Comparison of ENCODE assay signal across 26 cellular contexts in genomic region chr12:65460076-65460475, GRCh38.
"Had no signal": no experiment of that assay in that cellular context is flagged by ENCODE, and none has a peak within 500 bp of the region (broad histone marks: within the 10 kb centered on the region; RNA-seq: fewer than 3 reads in every experiment).

No MANE protein-coding gene starts in this region.

- FAIRE-seq: endothelial cell of umbilical vein had no signal

- ATAC-seq: activated CD8-positive, alpha-beta memory T cell treated with anti-CD3 and anti-CD28 coated beads, Interleukin-2, amount 10 ng/mL, durations not matched to agents 7 days and 5 days; activated CD8-positive, alpha-beta T cell treated with anti-CD3 and anti-CD28 coated beads, Interleukin-2, amount 10 ng/mL, durations not matched to agents 7 days and 5 days; activated naive CD4-positive, alpha-beta T cell treated with anti-CD3 and anti-CD28 coated beads, Interleukin-2, amount 50 U/mL, for 72 hours; heart left ventricle; left cardiac atrium; natural killer cell; sciatic nerve; stimulated activated memory B cell treated with anti-CD40 and anti-IgM and Interleukin-4, amounts not matched to agents 10 μg/mL and 1 μg/mL and 100 μg/mL, for 72 hours; T-helper 17 cell; upper lobe of right lung had no signal

- H3K4me3 ChIP-seq: breast epithelium, heart left ventricle, smooth muscle cell, stomach, thyroid gland, upper lobe of right lung had no signal

- H3K4me2 ChIP-seq: smooth muscle cell had no signal

- H3K4me3 Mint-ChIP-seq: activated B cell treated with CpG ODN at 0.5 μM for 24 hours; activated CD8-positive, alpha-beta memory T cell treated with anti-CD3 and anti-CD28 coated beads, Interleukin-2, amount 10 ng/mL, durations not matched to agents 7 days and 5 days; activated CD8-positive, alpha-beta T cell treated with anti-CD3 and anti-CD28 coated beads, Interleukin-2, amount 10 ng/mL, durations not matched to agents 7 days and 5 days; natural killer cell; stimulated activated memory B cell treated with anti-CD40 and anti-IgM and Interleukin-4, amounts not matched to agents 10 μg/mL and 1 μg/mL and 100 μg/mL, for 72 hours; T-helper 17 cell had no signal

- H3K27ac Mint-ChIP-seq: activated B cell treated with CpG ODN at 0.5 μM for 24 hours; activated CD8-positive, alpha-beta memory T cell treated with anti-CD3 and anti-CD28 coated beads, Interleukin-2, amount 10 ng/mL, durations not matched to agents 7 days and 5 days; activated CD8-positive, alpha-beta T cell treated with anti-CD3 and anti-CD28 coated beads, Interleukin-2, amount 10 ng/mL, durations not matched to agents 7 days and 5 days; activated naive CD4-positive, alpha-beta T cell treated with anti-CD3 and anti-CD28 coated beads, Interleukin-2, amount 50 U/mL, for 72 hours; activated T-helper 2 cell treated with anti-CD3 and anti-CD28 coated beads, Interferon-gamma antibody, Interleukin-2, Interleukin-4, amounts not matched to agents 10 μg/mL and 5 μg/mL and 100 μg/mL, durations not matched to agents 14 hours and 24 hours and 36 hours; natural killer cell; stimulated activated memory B cell treated with anti-CD40 and anti-IgM and Interleukin-4, amounts not matched to agents 10 μg/mL and 1 μg/mL and 100 μg/mL, for 72 hours; T-helper 17 cell had no signal

- H3K4me1 ChIP-seq: breast epithelium, heart left ventricle, stomach, thyroid gland, upper lobe of right lung had no signal

- H3K4me1 Mint-ChIP-seq: activated B cell treated with CpG ODN at 0.5 μM for 24 hours; activated CD8-positive, alpha-beta memory T cell treated with anti-CD3 and anti-CD28 coated beads, Interleukin-2, amount 10 ng/mL, durations not matched to agents 7 days and 5 days; natural killer cell; stimulated activated memory B cell treated with anti-CD40 and anti-IgM and Interleukin-4, amounts not matched to agents 10 μg/mL and 1 μg/mL and 100 μg/mL, for 72 hours; T-helper 17 cell had no signal

- DNase-seq: activated B cell treated with CpG ODN at 0.5 μM for 24 hours; activated CD4-positive, alpha-beta T cell treated with anti-CD3 and anti-CD28 coated beads, Interleukin-2, amount 50 U/mL, for 1 hour; activated CD8-positive, alpha-beta memory T cell treated with anti-CD3 and anti-CD28 coated beads, Interleukin-2, amount 10 ng/mL, durations not matched to agents 7 days and 5 days; activated CD8-positive, alpha-beta T cell treated with anti-CD3 and anti-CD28 coated beads, Interleukin-2, amount 10 ng/mL, durations not matched to agents 7 days and 5 days; activated naive CD4-positive, alpha-beta T cell; activated T-cell treated with anti-CD3 and anti-CD28 coated beads, Interleukin-2, amount 50 U/mL, for 48 hours; central memory CD4-positive, alpha-beta T cell; islet precursor cell; left cardiac atrium; natural killer cell; posterior cingulate gyrus; stimulated activated CD4-positive, alpha-beta T cell treated with anti-CD3 and anti-CD28 coated beads, Interleukin-1b, Interleukin-23, amount 100 ng/mL, for 48 hours; stimulated activated CD4-positive, alpha-beta T cell treated with anti-CD3 and anti-CD28 coated beads, Interleukin-4, amount 100 ng/mL, for 4 hours; stimulated activated CD8-positive, alpha-beta memory T cell treated with anti-CD3 and anti-CD28 coated beads, Interleukin-4, amount 100 ng/mL, for 48 hours; stomach; T-helper 17 cell; thyroid gland; upper lobe of right lung had no signal

- H3K27ac ChIP-seq: breast epithelium, heart left ventricle, stomach, thyroid gland, upper lobe of right lung had no signal

- H3K36me3 Mint-ChIP-seq: activated CD8-positive, alpha-beta memory T cell treated with anti-CD3 and anti-CD28 coated beads, Interleukin-2, amount 10 ng/mL, durations not matched to agents 7 days and 5 days; activated naive CD4-positive, alpha-beta T cell treated with anti-CD3 and anti-CD28 coated beads, Interleukin-2, amount 50 U/mL, for 72 hours; natural killer cell; stimulated activated memory B cell treated with anti-CD40 and anti-IgM and Interleukin-4, amounts not matched to agents 10 μg/mL and 1 μg/mL and 100 μg/mL, for 72 hours had no signal

- H3K9me3 Mint-ChIP-seq: activated naive CD4-positive, alpha-beta T cell treated with anti-CD3 and anti-CD28 coated beads, Interleukin-2, amount 50 U/mL, for 72 hours; activated T-helper 2 cell treated with anti-CD3 and anti-CD28 coated beads, Interferon-gamma antibody, Interleukin-2, Interleukin-4, amounts not matched to agents 10 μg/mL and 5 μg/mL and 100 μg/mL, durations not matched to agents 14 hours and 24 hours and 36 hours; natural killer cell; stimulated activated memory B cell treated with anti-CD40 and anti-IgM and Interleukin-4, amounts not matched to agents 10 μg/mL and 1 μg/mL and 100 μg/mL, for 72 hours had no signal

- H3K27me3 ChIP-seq: breast epithelium, heart left ventricle, stomach, thyroid gland, upper lobe of right lung had no signal

- H3K36me3 ChIP-seq: breast epithelium, thyroid gland had no signal

- H3K27me3 Mint-ChIP-seq: activated B cell treated with CpG ODN at 0.5 μM for 24 hours; activated CD8-positive, alpha-beta memory T cell treated with anti-CD3 and anti-CD28 coated beads, Interleukin-2, amount 10 ng/mL, durations not matched to agents 7 days and 5 days; stimulated activated memory B cell treated with anti-CD40 and anti-IgM and Interleukin-4, amounts not matched to agents 10 μg/mL and 1 μg/mL and 100 μg/mL, for 72 hours; T-helper 17 cell had no signal

- H3K9me3 ChIP-seq: breast epithelium, stomach, thyroid gland, upper lobe of right lung had no signal
